Comparison of ENCODE assay signal across 7 cellular contexts in the genomic region with DNA sequence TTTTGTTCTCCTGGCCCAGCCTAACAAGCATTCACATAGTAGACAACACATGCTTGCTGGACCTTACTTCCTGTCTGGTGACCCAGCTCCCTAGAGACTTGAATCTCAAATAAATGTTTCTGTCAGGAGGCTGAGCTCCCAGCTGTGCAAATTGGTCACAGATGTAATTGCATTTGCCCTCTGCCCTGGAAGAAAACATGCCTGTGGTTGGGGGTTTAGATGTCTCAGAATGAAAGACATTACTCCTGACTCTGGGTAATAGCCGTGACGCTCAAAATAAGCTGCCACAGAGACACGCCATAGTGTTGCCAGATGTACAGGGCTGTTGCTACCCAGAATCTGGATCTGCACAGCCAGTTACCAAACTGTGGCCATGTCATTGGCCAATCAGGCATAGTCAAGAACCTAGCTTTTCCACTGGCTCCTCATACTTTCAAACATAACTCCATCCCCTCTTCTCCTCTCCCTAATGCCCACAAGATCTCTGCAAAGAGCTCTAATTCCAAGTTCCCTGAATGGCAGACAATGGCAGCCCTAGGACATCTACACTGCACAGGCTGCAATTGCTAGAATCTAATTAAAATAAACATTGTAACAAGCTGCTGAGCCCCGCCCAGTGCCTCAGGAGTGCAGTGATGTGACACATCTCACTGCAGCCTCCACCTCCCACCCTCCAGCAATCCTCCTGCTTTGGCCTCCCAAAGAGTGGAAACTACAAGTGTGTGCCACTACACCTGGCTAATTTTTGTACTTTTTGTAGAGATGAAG. TPM values are rescaled to one million over a fixed set of nuclear protein-coding genes. Genes with fewer than 3 reads are reported as not detected.
DNase-seq lines count a peak whose midpoint lies in the region; ATAC-seq and TF ChIP-seq lines count a peak whose summit lies in the region.

No MANE protein-coding gene starts in this region.

- TF ChIP-seq CTCF in dorsolateral prefrontal cortex (IDR thresholded peaks at IDR 0.05 in 54 of 56, conservative IDR thresholded peaks at IDR 0.05 in 2 of 56; ENCODE audit: low read depth in 1 of 56, partially characterized antibody in 56 of 56), result no peak

- ATAC-seq in GM18873 (IDR thresholded peaks at IDR 0.05; ENCODE audit: low FRiP score, unreplicated experiment) (peak; percentile 82), HG02852 (IDR thresholded peaks at IDR 0.05; ENCODE audit: unreplicated experiment) (peak; percentile 86), left cardiac atrium (peak; percentile 66 to 72)

- DNase-seq in NCI-H82 treated with DMSO at 0.1 percent for 48 hours (lab: John Stamatoyannopoulos, UW; ENCODE audit: unreplicated experiment), result peak; percentile 47
- no peak for DNase-seq in left cardiac atrium
- DNase-seq in dorsolateral prefrontal cortex, result no peak
- no peak for DNase-seq in NCI-H226
- DNase-seq in T-helper 1 cell, result no peak

- peaks cover 0 to 12% (median 0%) of the 10 kb centered on the region in 45 donors for H3K27me3 ChIP-seq in dorsolateral prefrontal cortex

- H3K27ac ChIP-seq in dorsolateral prefrontal cortex, result no peak overlapping the region

- intact Hi-C loops in left cardiac atrium (cut with DNase I) (loop anchor here in 1 of 2 donors (2.0 kb wide), 1 partner anchor 515 kb away; no protein-coding TSS in a partner anchor), dorsolateral prefrontal cortex (cut with DNase I) (loop anchor here (1.0 to 2.0 kb wide), 2 partner anchors 77 to 514 kb away; a partner anchor contains a TSS)

- H3K4me3 ChIP-seq in dorsolateral prefrontal cortex, result no peak overlapping the region

RNA-seq across cellular contexts. Expression of a gene that starts 32.8 kb away (rescaled TPM):
- total RNA-seq in left cardiac atrium (10 to 100 TPM; 58.8 to 65.2 TPM), dorsolateral prefrontal cortex (10 to 100 TPM in 101 of 120 experiments, 1 to 10 TPM in 19; 4.8 to 47.1 (median 16.9) TPM)
